9 cellular contexts compared by ENCODE assay signal in the genomic region with DNA sequence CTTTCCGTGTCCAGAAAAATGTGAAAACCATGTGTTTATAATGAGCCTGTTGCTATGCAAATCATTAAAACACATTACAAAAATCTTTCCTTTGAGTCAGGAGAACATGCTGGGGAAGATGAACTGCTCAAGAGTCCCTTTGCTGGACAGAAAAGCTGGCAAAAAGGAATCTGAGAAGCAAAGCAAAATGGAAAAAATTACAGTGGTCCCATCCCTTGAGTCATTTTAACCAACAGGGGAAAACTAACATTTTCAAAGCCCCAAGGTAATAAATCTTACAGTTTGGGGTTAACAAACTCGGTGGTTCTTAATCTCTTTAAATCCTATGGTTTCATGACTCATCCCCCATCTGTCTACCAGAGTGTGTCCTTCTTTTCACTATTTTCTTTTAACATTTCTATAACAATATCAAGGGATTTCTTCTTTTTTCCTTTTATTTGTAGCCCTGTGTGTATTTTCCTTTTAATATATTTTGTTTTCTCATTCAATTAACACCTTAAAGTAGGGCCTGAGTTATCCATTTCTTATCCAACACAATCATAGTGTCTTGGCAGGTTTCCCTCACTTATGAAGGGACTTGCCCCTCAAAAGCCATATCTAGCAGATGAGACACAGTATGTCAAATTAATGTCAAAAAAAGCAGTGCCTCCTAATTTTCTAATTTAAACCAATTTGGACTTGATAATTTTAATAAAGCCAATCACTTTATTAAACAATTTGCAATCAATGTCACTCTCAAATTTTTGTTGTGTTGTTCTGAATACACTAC.
DNase-seq lines count a peak whose midpoint lies in the region.
"Had no signal": no experiment of that assay in that cellular context is flagged by ENCODE, and none has a peak within 500 bp of the region (broad histone marks: within the 10 kb centered on the region; RNA-seq: fewer than 3 reads in every experiment).

No MANE protein-coding gene starts in this region.

- H3K4me1 Mint-ChIP-seq in activated CD4-positive, alpha-beta T cell treated with anti-CD3 and anti-CD28 coated beads, Interleukin-2, amount 10 ng/mL, durations not matched to agents 24 days and 14 days: peaks cover 62% of the 10 kb centered on the region

- peak overlapping the region; percentile 94 for H3K27ac Mint-ChIP-seq in activated CD4-positive, alpha-beta T cell treated with anti-CD3 and anti-CD28 coated beads, Interleukin-2, amount 10 ng/mL, durations not matched to agents 24 days and 14 days

- H3K27me3 Mint-ChIP-seq in activated CD4-positive, alpha-beta T cell treated with anti-CD3 and anti-CD28 coated beads, Interleukin-2, amount 10 ng/mL, durations not matched to agents 24 days and 14 days: no peaks in the 10 kb centered on the region

- peaks cover 11% of the 10 kb centered on the region for H3K9me3 Mint-ChIP-seq in activated CD4-positive, alpha-beta T cell treated with anti-CD3 and anti-CD28 coated beads, Interleukin-2, amount 10 ng/mL, durations not matched to agents 24 days and 14 days

- H3K4me3 Mint-ChIP-seq in activated CD4-positive, alpha-beta T cell treated with anti-CD3 and anti-CD28 coated beads, Interleukin-2, amount 10 ng/mL, durations not matched to agents 24 days and 14 days: peak overlapping the region; percentile 12

- peaks cover 11% of the 10 kb centered on the region for H3K36me3 Mint-ChIP-seq in activated CD4-positive, alpha-beta T cell treated with anti-CD3 and anti-CD28 coated beads, Interleukin-2, amount 10 ng/mL, durations not matched to agents 24 days and 14 days (ENCODE audit: low read depth)

- DNase-seq in activated CD4-positive, alpha-beta T cell treated with anti-CD3 and anti-CD28 coated beads, Interleukin-2, amount 10 ng/mL, durations not matched to agents 24 days and 14 days: no peak
- DNase-seq in activated CD4-positive, alpha-beta T cell treated with anti-CD3 and anti-CD28 coated beads, Interleukin-2, amount 50 U/mL, for 48 hours: no peak
- DNase-seq in RKO (ENCODE audit: low spot score) (peak; percentile 42), fibroblast of gingiva (ENCODE audit: low read depth) (peak; percentile 66), stromal cell of bone marrow (ENCODE audit: low read depth) (peak; percentile 97), islet precursor cell (no peak), occipital lobe (lab: John Stamatoyannopoulos, UW) (no peak), HPDE6-E6E7 (ENCODE audit: extremely low spot score) (no peak)
- DNase-seq: activated CD4-positive, alpha-beta T cell treated with anti-CD3 and anti-CD28 coated beads for 48 hours had no signal

- intact Hi-C loops in activated CD4-positive, alpha-beta T cell treated with anti-CD3 and anti-CD28 coated beads, Interleukin-2, amount 10 ng/mL, durations not matched to agents 24 days and 14 days (cut with micrococcal nuclease): no loop called here

Comparison
In these comparisons a context has a peak if more than half of its experiments do, and no peak if none do; other contexts are left out.
1. DNase-seq: peak in RKO (single experiment), fibroblast of gingiva (single experiment) and stromal cell of bone marrow (single experiment); none in activated CD4-positive, alpha-beta T cell treated with anti-CD3 and anti-CD28 coated beads, Interleukin-2, amount 10 ng/mL, durations not matched to agents 24 days and 14 days (single experiment), activated CD4-positive, alpha-beta T cell treated with anti-CD3 and anti-CD28 coated beads, Interleukin-2, amount 50 U/mL, for 48 hours (0 of 2), islet precursor cell (single experiment), occipital lobe (single experiment) and HPDE6-E6E7 (single experiment).